Comparison of ENCODE assay signal across 18 cellular contexts in genomic region chr10:132803595-132804210, GRCh38. TPM values are rescaled to one million over a fixed set of nuclear protein-coding genes. Genes with fewer than 3 reads are reported as not detected.
DNase-seq lines count a peak whose midpoint lies in the region; ATAC-seq, FAIRE-seq and TF ChIP-seq lines count a peak whose summit lies in the region.
"Had no signal": no experiment of that assay in that cellular context is flagged by ENCODE, and none has a peak within 500 bp of the region (broad histone marks: within the 10 kb centered on the region; RNA-seq: fewer than 3 reads in every experiment).

No MANE protein-coding gene starts in this region.

- no peak overlapping the region for H3K27ac Mint-ChIP-seq in stimulated activated naive CD8-positive, alpha-beta T cell treated with anti-CD3 and anti-CD28 coated beads, Interleukin-15, amount 100 ng/mL, for 72 hours
- H3K27ac Mint-ChIP-seq in glutamatergic neuron (ENCODE audit: unreplicated experiment) = no peak overlapping the region
- peak overlapping the region; percentile 87 for H3K27ac Mint-ChIP-seq in progenitor cell of endocrine pancreas
- H3K27ac Mint-ChIP-seq in activated naive CD4-positive, alpha-beta T cell treated with anti-CD3 and anti-CD28 coated beads for 36 hours = no peak overlapping the region
- H3K27ac Mint-ChIP-seq: CD4-positive, alpha-beta memory T cell; GM23338 had no signal

- H3K4me3 ChIP-seq in MG63 = no peak overlapping the region
- H3K4me3 ChIP-seq: A549, GM12878, GM23338, HAP-1 had no signal

- H3K27me3 Mint-ChIP-seq in stimulated activated naive CD8-positive, alpha-beta T cell treated with anti-CD3 and anti-CD28 coated beads, Interleukin-15, amount 100 ng/mL, for 72 hours = no peaks in the 10 kb centered on the region
- H3K27me3 Mint-ChIP-seq in glutamatergic neuron (ENCODE audit: unreplicated experiment) (peaks cover 3% of the 10 kb centered on the region), progenitor cell of endocrine pancreas (no peaks in the 10 kb centered on the region)
- no peaks in the 10 kb centered on the region for H3K27me3 Mint-ChIP-seq in activated naive CD4-positive, alpha-beta T cell treated with anti-CD3 and anti-CD28 coated beads for 36 hours (ENCODE audit: low read depth)

- FAIRE-seq in H54 (lab: Jason Lieb, UNC) = no peak
- FAIRE-seq: A549, GM12878, GM18507 had no signal

- TF ChIP-seq CTCF in glutamatergic neuron (IDR thresholded peaks at IDR 0.05; ENCODE audit: partially characterized antibody, unreplicated experiment) (no peak), progenitor cell of endocrine pancreas (IDR thresholded peaks at IDR 0.05; ENCODE audit: unreplicated experiment) (no peak)

- H3K4me3 Mint-ChIP-seq in stimulated activated naive CD8-positive, alpha-beta T cell treated with anti-CD3 and anti-CD28 coated beads, Interleukin-15, amount 100 ng/mL, for 72 hours = no peak overlapping the region
- H3K4me3 Mint-ChIP-seq in glutamatergic neuron (ENCODE audit: unreplicated experiment) (no peak overlapping the region), progenitor cell of endocrine pancreas (ENCODE audit: low read depth) (no peak overlapping the region)
- H3K4me3 Mint-ChIP-seq in activated naive CD4-positive, alpha-beta T cell treated with anti-CD3 and anti-CD28 coated beads for 36 hours = no peak overlapping the region
- H3K4me3 Mint-ChIP-seq: CD4-positive, alpha-beta memory T cell; GM23338 had no signal

- DNase-seq in stimulated activated naive CD8-positive, alpha-beta T cell treated with anti-CD3 and anti-CD28 coated beads, Interleukin-15, amount 100 ng/mL, for 72 hours = no peak
- no peak for DNase-seq in stimulated activated naive CD8-positive, alpha-beta T cell treated with anti-CD3 and anti-CD28 coated beads, Interleukin-15, Interleukin-2, amounts not matched to agents 100 U/mL and 50 U/mL, for 24 hours
- DNase-seq in glutamatergic neuron (peak; percentile 21), progenitor cell of endocrine pancreas (ENCODE audit: low spot score, unreplicated experiment) (no peak), H54 (ENCODE audit: insufficient read length, low spot score) (no peak), MG63 (no peak)
- no peak for DNase-seq in activated naive CD4-positive, alpha-beta T cell treated with anti-CD3 and anti-CD28 coated beads for 36 hours
- DNase-seq: BE2C; CD4-positive, alpha-beta memory T cell; DMS79; IMR-90 had no signal

- no peaks in the 10 kb centered on the region for H3K36me3 Mint-ChIP-seq in glutamatergic neuron (ENCODE audit: unreplicated experiment)
- peaks cover 3% of the 10 kb centered on the region for H3K36me3 Mint-ChIP-seq in progenitor cell of endocrine pancreas (ENCODE audit: insufficient read depth)
- H3K36me3 Mint-ChIP-seq in activated naive CD4-positive, alpha-beta T cell treated with anti-CD3 and anti-CD28 coated beads for 36 hours (ENCODE audit: low read depth) = no peaks in the 10 kb centered on the region
- H3K36me3 Mint-ChIP-seq: CD4-positive, alpha-beta memory T cell had no signal

- H3K36me3 ChIP-seq in MG63 = no peaks in the 10 kb centered on the region
- H3K36me3 ChIP-seq: BE2C, HAP-1 had no signal

- H3K9me3 ChIP-seq in MG63 = no peaks in the 10 kb centered on the region
- H3K9me3 ChIP-seq: BE2C, HAP-1 had no signal

- no peak for TF ChIP-seq POLR2A in H54 (IDR thresholded peaks at IDR 0.05; ENCODE audit: low read depth, low read length)

- CTCF ChIA-PET in activated naive CD4-positive, alpha-beta T cell treated with anti-CD3 and anti-CD28 coated beads for 36 hours (lab: Charles Lee) = no interaction called here

- H3K4me1 Mint-ChIP-seq in stimulated activated naive CD8-positive, alpha-beta T cell treated with anti-CD3 and anti-CD28 coated beads, Interleukin-15, amount 100 ng/mL, for 72 hours = no peaks in the 10 kb centered on the region
- H3K4me1 Mint-ChIP-seq in glutamatergic neuron (ENCODE audit: low read depth, unreplicated experiment) (peaks cover 4% of the 10 kb centered on the region), progenitor cell of endocrine pancreas (ENCODE audit: low read depth) (peaks cover 1% of the 10 kb centered on the region)
- no peaks in the 10 kb centered on the region for H3K4me1 Mint-ChIP-seq in activated naive CD4-positive, alpha-beta T cell treated with anti-CD3 and anti-CD28 coated beads for 36 hours (ENCODE audit: low read depth)

- H3K27me3 ChIP-seq in MG63 = no peaks in the 10 kb centered on the region

- intact Hi-C loops in activated naive CD4-positive, alpha-beta T cell treated with anti-CD3 and anti-CD28 coated beads for 36 hours (cut with micrococcal nuclease) = no loop called here

- no peaks in the 10 kb centered on the region for H3K9me3 Mint-ChIP-seq in stimulated activated naive CD8-positive, alpha-beta T cell treated with anti-CD3 and anti-CD28 coated beads, Interleukin-15, amount 100 ng/mL, for 72 hours
- peaks cover 2% of the 10 kb centered on the region for H3K9me3 Mint-ChIP-seq in glutamatergic neuron (ENCODE audit: unreplicated experiment)
- H3K9me3 Mint-ChIP-seq in progenitor cell of endocrine pancreas (ENCODE audit: low read depth) = no peaks in the 10 kb centered on the region
- H3K9me3 Mint-ChIP-seq in activated naive CD4-positive, alpha-beta T cell treated with anti-CD3 and anti-CD28 coated beads for 36 hours = no peaks in the 10 kb centered on the region

- peak; percentile 37 for ATAC-seq in stimulated activated naive CD8-positive, alpha-beta T cell treated with anti-CD3 and anti-CD28 coated beads, Interleukin-15, amount 100 ng/mL, for 72 hours
- no peak for ATAC-seq in stimulated activated naive CD8-positive, alpha-beta T cell treated with anti-CD3 and anti-CD28 coated beads, Interleukin-15, Interleukin-2, amounts not matched to agents 100 U/mL and 50 U/mL, for 24 hours
- ATAC-seq: A549, GM12878, GM23338 had no signal

RNA-seq across cellular contexts. Expression of gene NKX6-2, which starts 17.8 kb away (rescaled TPM):
- 6.2 TPM for total RNA-seq in glutamatergic neuron (ENCODE audit: unreplicated experiment)
- total RNA-seq in progenitor cell of endocrine pancreas = 28.3 and 43.9 TPM in 2 replicates
- not detected for total RNA-seq in activated naive CD4-positive, alpha-beta T cell treated with anti-CD3 and anti-CD28 coated beads for 36 hours
- total RNA-seq in MG63 (2014; rRNA removed; shearing (Covaris generic); ENCODE audit: low replicate concordance) = not detected in 2 replicates
- total RNA-seq: CD4-positive, alpha-beta memory T cell; G401; GM12878; HT-29; IMR-90 had no signal
